Comparison of ENCODE assay signal across 22 cellular contexts in the genomic region with DNA sequence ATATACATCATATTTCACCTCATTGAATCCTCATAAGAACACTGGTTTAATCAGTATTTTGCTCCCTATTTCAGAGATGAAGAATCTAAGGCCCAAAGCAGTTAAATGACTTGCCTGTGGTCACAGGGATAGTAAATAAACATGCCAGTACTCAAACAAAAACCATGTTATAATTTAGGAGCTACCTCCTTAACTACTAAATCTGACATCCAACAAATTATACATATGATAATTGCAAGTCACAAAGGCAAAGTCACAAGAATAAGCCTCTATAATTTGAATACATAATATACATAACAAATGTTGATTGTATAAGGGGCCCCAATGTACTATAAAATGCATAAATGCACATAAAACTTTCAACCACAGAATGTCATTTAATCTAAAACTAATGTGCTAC.
"Had no signal": no experiment of that assay in that cellular context is flagged by ENCODE, and none has a peak within 500 bp of the region (broad histone marks: within the 10 kb centered on the region; RNA-seq: fewer than 3 reads in every experiment).

No MANE protein-coding gene starts in this region.

- H3K36me3 ChIP-seq: colonic mucosa, gastrocnemius medialis, lower lobe of right lung had no signal

- H3K4me3 ChIP-seq: colonic mucosa, esophagus squamous epithelium, gastrocnemius medialis, heart right ventricle, left lung, lower lobe of right lung had no signal

- H3K4me3 Mint-ChIP-seq: dendritic cell treated with granulocyte-macrophage colony-stimulating factor and Interleukin-4, amounts not matched to agents 40 ng/mL and 50 ng/mL, for 4 days; naive thymus-derived CD4-positive, alpha-beta T cell had no signal

- H3K9me3 Mint-ChIP-seq: dendritic cell treated with granulocyte-macrophage colony-stimulating factor and Interleukin-4, amounts not matched to agents 40 ng/mL and 50 ng/mL, for 4 days; naive thymus-derived CD4-positive, alpha-beta T cell had no signal

- H3K27ac ChIP-seq: colonic mucosa, epithelial cell of prostate, esophagus squamous epithelium, gastrocnemius medialis, heart right ventricle, left lung, lower lobe of right lung had no signal

- DNase-seq: colonic mucosa; cortex of kidney; effector CD4-positive, alpha-beta T cell; effector memory CD4-positive, alpha-beta T cell; erythroblast; esophagus squamous epithelium; foreskin fibroblast; foreskin melanocyte; gastrocnemius medialis; glutamatergic neuron; head of caudate nucleus; heart right ventricle; hippocampal formation; left cardiac atrium; left lung; left ventricle myocardium superior; lower lobe of right lung; mesendoderm; midbrain; naive thymus-derived CD4-positive, alpha-beta T cell had no signal

- H3K4me1 ChIP-seq: colonic mucosa, esophagus squamous epithelium, gastrocnemius medialis, left lung, lower lobe of right lung had no signal

- H3K27me3 ChIP-seq: colonic mucosa, esophagus squamous epithelium, gastrocnemius medialis, heart right ventricle, left lung had no signal

- H3K9me3 ChIP-seq: colonic mucosa, esophagus squamous epithelium, gastrocnemius medialis, heart right ventricle, left lung, lower lobe of right lung had no signal

- H3K27ac Mint-ChIP-seq: dendritic cell treated with granulocyte-macrophage colony-stimulating factor and Interleukin-4, amounts not matched to agents 40 ng/mL and 50 ng/mL, for 4 days; naive thymus-derived CD4-positive, alpha-beta T cell had no signal

- H3K27me3 Mint-ChIP-seq: dendritic cell treated with granulocyte-macrophage colony-stimulating factor and Interleukin-4, amounts not matched to agents 40 ng/mL and 50 ng/mL, for 4 days; naive thymus-derived CD4-positive, alpha-beta T cell had no signal
